Comparison of ENCODE assay signal across 10 cellular contexts in the genomic region with DNA sequence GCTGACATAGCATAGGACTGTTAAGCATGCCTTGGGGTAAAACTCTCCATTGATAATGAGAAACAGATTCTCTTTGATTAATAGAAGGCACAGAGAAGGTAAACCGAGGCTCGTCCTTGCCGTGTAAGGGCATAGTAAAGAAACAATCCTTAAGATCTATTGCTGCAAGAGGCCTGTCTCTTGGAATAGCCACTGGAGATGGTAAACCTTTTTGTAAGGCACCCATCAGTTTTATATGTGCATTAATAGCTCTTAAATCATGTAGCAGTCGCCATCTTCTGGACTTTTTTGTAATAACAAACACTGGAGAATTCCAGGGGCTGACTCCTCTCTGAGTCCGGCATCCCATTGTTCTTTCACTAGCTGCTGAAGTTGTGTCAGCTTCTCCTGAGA. TPM values are rescaled to one million over a fixed set of nuclear protein-coding genes. Genes with fewer than 3 reads are reported as not detected.
DNase-seq lines count a peak whose midpoint lies in the region; ATAC-seq and TF ChIP-seq lines count a peak whose summit lies in the region.
"Had no signal": no experiment of that assay in that cellular context is flagged by ENCODE, and none has a peak within 500 bp of the region (broad histone marks: within the 10 kb centered on the region; RNA-seq: fewer than 3 reads in every experiment).

No MANE protein-coding gene starts in this region.

- no peak for TF ChIP-seq POLR2A in ovary (IDR thresholded peaks at IDR 0.05)

- H3K36me3 ChIP-seq in WERI-Rb-1: no peaks in the 10 kb centered on the region
- no peaks in the 10 kb centered on the region for H3K36me3 ChIP-seq in ovary

- H3K36me3 Mint-ChIP-seq in activated CD4-positive, alpha-beta T cell treated with anti-CD3 and anti-CD28 coated beads for 36 hours (ENCODE audit: low read depth): peaks cover 3% of the 10 kb centered on the region

- H3K9me3 ChIP-seq in WERI-Rb-1 (ENCODE audit: severe bottlenecking): peaks cover 9% of the 10 kb centered on the region
- no peaks in the 10 kb centered on the region for H3K9me3 ChIP-seq in ovary

- 6 to 13% (median 8%) methylated on average over 5 of the region's 5 CpGs for WGBS in ovary, 3 donors

- peak; percentile 63 for ATAC-seq in activated CD4-positive, alpha-beta T cell treated with anti-CD3 and anti-CD28 coated beads for 36 hours
- ATAC-seq in HG02798 (IDR thresholded peaks at IDR 0.05; ENCODE audit: poor library complexity, unreplicated experiment) (peak; percentile 53), HG02759 (IDR thresholded peaks at IDR 0.05; ENCODE audit: unreplicated experiment) (no peak)

- no peak for TF ChIP-seq EP300 in ovary (IDR thresholded peaks at IDR 0.05)

- H3K9me3 Mint-ChIP-seq in activated CD4-positive, alpha-beta T cell treated with anti-CD3 and anti-CD28 coated beads for 36 hours (ENCODE audit: low read depth): peaks cover 11% of the 10 kb centered on the region

- DNase-seq in activated CD4-positive, alpha-beta T cell treated with anti-CD3 and anti-CD28 coated beads for 36 hours: peak; percentile 15
- no peak for DNase-seq in activated CD4-positive, alpha-beta T cell treated with anti-CD3 and anti-CD28 coated beads for 48 hours
- DNase-seq in NCI-H2227 treated with DMSO at 0.1 percent for 48 hours (lab: John Stamatoyannopoulos, UW): peak; percentile 54
- peak; percentile 44 for DNase-seq in WERI-Rb-1
- peak; percentile 54 for DNase-seq in glomerular endothelial cell (ENCODE audit: extremely low read depth, low read depth, low spot score)
- peak in 1 of 5 donors; percentile 46 for DNase-seq in ovary

- H3K4me3 Mint-ChIP-seq in activated CD4-positive, alpha-beta T cell treated with anti-CD3 and anti-CD28 coated beads for 36 hours: no peak overlapping the region
- H3K4me3 Mint-ChIP-seq: stimulated activated naive CD8-positive, alpha-beta T cell treated with anti-CD3 and anti-CD28 coated beads, Interleukin-15, Interleukin-2, amounts not matched to agents 100 ng/mL and 50 ng/mL, for 24 hours had no signal

- peak; percentile 37; the same call in 1 of the 2 replicates for TF ChIP-seq CTCF in WERI-Rb-1 (IDR thresholded peaks at IDR 0.05; ENCODE audit: low read depth, low read length)
- peak; percentile 29 to 50 (median 50) for TF ChIP-seq CTCF in ovary (IDR thresholded peaks at IDR 0.05)

- no peak overlapping the region for H3K27ac Mint-ChIP-seq in activated CD4-positive, alpha-beta T cell treated with anti-CD3 and anti-CD28 coated beads for 36 hours
- H3K27ac Mint-ChIP-seq: stimulated activated naive CD8-positive, alpha-beta T cell treated with anti-CD3 and anti-CD28 coated beads, Interleukin-15, Interleukin-2, amounts not matched to agents 100 ng/mL and 50 ng/mL, for 24 hours had no signal

- H3K27me3 ChIP-seq in WERI-Rb-1 (ENCODE audit: insufficient read depth, low read depth, severe bottlenecking): no peaks in the 10 kb centered on the region
- no peaks in the 10 kb centered on the region for H3K27me3 ChIP-seq in ovary
- H3K27me3 ChIP-seq: BLaER1 treated with 17β-estradiol and CSF1 and Interleukin-3, amounts not matched to agents 10 nM and 100 nM had no signal

- H3K27ac ChIP-seq in WERI-Rb-1: no peak overlapping the region
- H3K27ac ChIP-seq in ovary: no peak overlapping the region
- H3K27ac ChIP-seq: BLaER1 treated with 17β-estradiol and CSF1 and Interleukin-3, amounts not matched to agents 10 nM and 100 nM had no signal

- no peaks in the 10 kb centered on the region for H3K4me1 Mint-ChIP-seq in activated CD4-positive, alpha-beta T cell treated with anti-CD3 and anti-CD28 coated beads for 36 hours

- CTCF ChIA-PET in activated CD4-positive, alpha-beta T cell treated with anti-CD3 and anti-CD28 coated beads for 36 hours (lab: Charles Lee): interaction anchor here (0.6 to 5.7 kb wide), 15 partner anchors 9 to 405 kb away, joined by 3 to 34 read pairs (median 4); partner anchors contain the start of gene GINS1

- no peaks in the 10 kb centered on the region for H3K27me3 Mint-ChIP-seq in activated CD4-positive, alpha-beta T cell treated with anti-CD3 and anti-CD28 coated beads for 36 hours
- H3K27me3 Mint-ChIP-seq: stimulated activated naive CD8-positive, alpha-beta T cell treated with anti-CD3 and anti-CD28 coated beads, Interleukin-15, Interleukin-2, amounts not matched to agents 100 ng/mL and 50 ng/mL, for 24 hours had no signal

- H3K4me3 ChIP-seq in WERI-Rb-1 (ENCODE audit: low read depth, low read length): no peak overlapping the region
- H3K4me3 ChIP-seq in ovary: no peak overlapping the region
- H3K4me3 ChIP-seq: BLaER1 treated with 17β-estradiol and CSF1 and Interleukin-3, amounts not matched to agents 10 nM and 100 nM had no signal

- H3K4me1 ChIP-seq in ovary (ENCODE audit: insufficient read depth): no peaks in the 10 kb centered on the region

- intact Hi-C loops in activated CD4-positive, alpha-beta T cell treated with anti-CD3 and anti-CD28 coated beads for 36 hours (cut with DNase I, micrococcal nuclease): loop anchor here (1.0 to 10.0 kb wide), 5 partner anchors 104 to 404 kb away; partner anchors contain the start of gene PYGB (in 1 of the 2)
- intact Hi-C loops in ovary (cut with DNase I): loop anchor here (5.0 to 10.0 kb wide), 5 partner anchors 104 to 344 kb away; partner anchors contain the start of genes ENTPD6 (in 3 of the 4) and ACSS1 (in 1 of the 4)

- POLR2A ChIA-PET in activated CD4-positive, alpha-beta T cell treated with anti-CD3 and anti-CD28 coated beads for 36 hours (lab: Charles Lee): interaction anchor here (1.8 kb wide), 1 partner anchor 9 kb away, joined by 9 read pairs; the partner anchor contains the start of gene GINS1

RNA-seq across cellular contexts. Expression of gene ABHD12, which starts 8.4 kb away (rescaled TPM):
- 10 to 100 TPM; 17.4 to 18.7 TPM for total RNA-seq in activated CD4-positive, alpha-beta T cell treated with anti-CD3 and anti-CD28 coated beads for 36 hours
- total RNA-seq in glomerular endothelial cell: 31.3 and 49.4 TPM in 2 replicates
- 10 to 100 TPM; 15.0 to 46.9 (median 37.6) TPM for total RNA-seq in ovary
- 10 to 100 TPM; 29.8 to 87.6 TPM for polyA plus RNA-seq in ovary

RNA-seq across cellular contexts. Expression of gene GINS1, which starts 8.4 kb away (rescaled TPM):
- 10 to 100 TPM; 24.6 to 32.7 TPM for total RNA-seq in activated CD4-positive, alpha-beta T cell treated with anti-CD3 and anti-CD28 coated beads for 36 hours
- total RNA-seq in glomerular endothelial cell (3.1 and 4.4 TPM in 2 replicates), ovary (1 to 10 TPM in 4 of 7 donors, under 1 TPM in 2, not detected in 1; 0.69 to 2.7 (median 1.8) TPM)
- 1 to 10 TPM; 1.2 to 2.3 TPM for polyA plus RNA-seq in ovary
